19 cellular contexts compared by ENCODE assay signal in the genomic region with DNA sequence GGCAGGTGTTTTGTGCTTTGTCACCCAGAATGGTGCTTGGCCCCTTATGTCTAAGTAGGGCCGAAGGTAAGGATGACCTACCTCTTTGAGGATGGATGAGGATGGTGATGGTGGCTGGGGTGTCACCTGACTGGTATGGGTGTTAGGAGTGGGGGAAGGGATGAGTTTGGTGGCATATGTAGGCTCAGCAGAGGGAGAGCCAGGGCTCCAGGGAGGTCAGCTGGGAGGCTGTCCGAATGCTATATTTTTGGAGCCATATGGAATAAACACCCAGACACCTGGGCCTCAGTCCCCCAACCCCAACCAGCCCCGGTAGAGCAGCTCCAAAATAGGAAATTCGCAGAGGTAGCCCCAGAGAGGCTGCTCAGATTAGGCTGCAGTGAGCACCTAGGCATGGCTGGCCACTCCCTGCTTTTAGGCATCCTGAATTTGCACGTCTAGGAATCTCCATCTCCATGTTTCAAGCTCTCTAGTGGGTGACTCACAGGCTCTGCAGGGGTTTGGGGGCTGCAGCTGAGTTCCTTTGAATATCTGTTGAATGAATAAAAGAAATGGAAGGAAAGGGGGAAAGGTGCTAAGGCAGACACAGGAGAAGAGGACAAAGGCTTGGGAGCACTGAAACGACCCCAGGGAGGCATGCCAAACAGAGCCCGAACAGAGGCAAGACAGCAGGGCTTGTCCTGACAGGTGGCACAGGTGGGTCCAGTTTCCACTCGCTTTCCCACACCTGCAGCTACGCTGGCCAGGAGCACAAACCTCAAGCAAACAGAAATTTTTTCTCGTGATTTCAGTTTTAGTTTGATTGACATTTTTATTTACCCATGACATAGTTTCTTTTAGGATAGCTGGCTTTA.
DNase-seq lines count a peak whose midpoint lies in the region; ATAC-seq, FAIRE-seq and TF ChIP-seq lines count a peak whose summit lies in the region.
"Had no signal": no experiment of that assay in that cellular context is flagged by ENCODE, and none has a peak within 500 bp of the region (broad histone marks: within the 10 kb centered on the region; RNA-seq: fewer than 3 reads in every experiment).

No MANE protein-coding gene starts in this region.

- H3K27ac ChIP-seq in CD4-positive, CD25-positive, alpha-beta regulatory T cell (ENCODE audit: insufficient read depth, low read length, poor library complexity, severe bottlenecking), result no peak overlapping the region
- H3K27ac ChIP-seq in RWPE2 (ENCODE audit: poor library complexity, severe bottlenecking) (no peak overlapping the region), right cardiac atrium (ENCODE audit: low read length) (no peak overlapping the region), coronary artery (no peak overlapping the region)
- H3K27ac ChIP-seq: brain microvascular endothelial cell, lower lobe of right lung, tibial nerve had no signal

- H3K4me1 Mint-ChIP-seq in CD4-positive, CD25-positive, alpha-beta regulatory T cell, result peaks cover 13 to 35% (median 22%) of the 10 kb centered on the region in 4 donors
- H3K4me1 Mint-ChIP-seq: neural crest cell had no signal

- H3K4me1 ChIP-seq in CD4-positive, CD25-positive, alpha-beta regulatory T cell (ENCODE audit: control insufficient read depth, insufficient read depth, low read length, poor library complexity, severe bottlenecking), result peaks cover 11% of the 10 kb centered on the region
- peaks cover 15% of the 10 kb centered on the region for H3K4me1 ChIP-seq in RWPE2 (ENCODE audit: insufficient read depth, poor library complexity, severe bottlenecking)
- peaks cover 10% of the 10 kb centered on the region for H3K4me1 ChIP-seq in right cardiac atrium (ENCODE audit: control insufficient read depth, insufficient read depth, low read length)

- intact Hi-C loops in right cardiac atrium (cut with DNase I), result no loop called here
- intact Hi-C loops in lower leg skin (cut with DNase I; ENCODE audit: low total_unique reads), result no loop called here

- no peak for FAIRE-seq in H54 (lab: Jason Lieb, UNC)

- peaks cover 16% of the 10 kb centered on the region for H3K36me3 Mint-ChIP-seq in CD4-positive, CD25-positive, alpha-beta regulatory T cell

- H3K9me3 Mint-ChIP-seq in CD4-positive, CD25-positive, alpha-beta regulatory T cell, result no peaks in the 10 kb centered on the region
- H3K9me3 Mint-ChIP-seq: activated naive CD4-positive, alpha-beta T cell treated with anti-CD3 and anti-CD28 coated beads for 36 hours; neural crest cell had no signal

- H3K36me3 ChIP-seq in CD4-positive, CD25-positive, alpha-beta regulatory T cell (ENCODE audit: control insufficient read depth, insufficient read depth, low read length), result no peaks in the 10 kb centered on the region
- H3K36me3 ChIP-seq in RWPE2 (ENCODE audit: low read depth), result no peaks in the 10 kb centered on the region
- H3K36me3 ChIP-seq: brain microvascular endothelial cell, lower lobe of right lung, tibial nerve had no signal

- 90% methylated on average over 10 of the region's 10 CpGs for WGBS in right cardiac atrium
- 66 to 74% methylated on average over 10 of the region's 10 CpGs for WGBS in lower leg skin, 2 donors

- H3K27ac Mint-ChIP-seq in CD4-positive, CD25-positive, alpha-beta regulatory T cell, result peak overlapping the region in 2 of 3 donors; percentile 44 to 80

- no peak for ATAC-seq in CD4-positive, CD25-positive, alpha-beta regulatory T cell (ENCODE audit: low read depth in 2 of 2)
- ATAC-seq in RWPE2 (ENCODE audit: low read depth), result peak; percentile 59; the same call in 2 of the 3 replicates
- no peak for ATAC-seq in right cardiac atrium
- ATAC-seq: lower lobe of right lung, PC-3 had no signal

- no peaks in the 10 kb centered on the region for H3K27me3 ChIP-seq in CD4-positive, CD25-positive, alpha-beta regulatory T cell (ENCODE audit: control insufficient read depth, insufficient read depth, low read length)
- H3K27me3 ChIP-seq in RWPE2 (ENCODE audit: insufficient read depth, poor library complexity, severe bottlenecking) (no peaks in the 10 kb centered on the region), right cardiac atrium (ENCODE audit: control insufficient read depth, insufficient read depth) (no peaks in the 10 kb centered on the region)
- H3K27me3 ChIP-seq: brain microvascular endothelial cell, tibial nerve had no signal

- TF ChIP-seq POLR2A in H54 (IDR thresholded peaks at IDR 0.05; ENCODE audit: low read depth, low read length), result no peak
- no peak for TF ChIP-seq POLR2A in lower leg skin (IDR thresholded peaks at IDR 0.05)

- no peaks in the 10 kb centered on the region for H3K9me3 ChIP-seq in CD4-positive, CD25-positive, alpha-beta regulatory T cell (ENCODE audit: control insufficient read depth in 2 of 2, low read length in 2 of 2)
- H3K9me3 ChIP-seq in RWPE2 (ENCODE audit: severe bottlenecking) (no peaks in the 10 kb centered on the region), right cardiac atrium (ENCODE audit: control insufficient read depth, low read length) (no peaks in the 10 kb centered on the region)
- H3K9me3 ChIP-seq: lower lobe of right lung, tibial nerve had no signal

- no peak for TF ChIP-seq CTCF in RWPE2 (IDR thresholded peaks at IDR 0.05; ENCODE audit: poor library complexity, severe bottlenecking)
- no peak for TF ChIP-seq CTCF in lower leg skin (IDR thresholded peaks at IDR 0.05)
- no peak for TF ChIP-seq CTCF in coronary artery (IDR thresholded peaks at IDR 0.05)

- no peak overlapping the region for H3K4me3 ChIP-seq in CD4-positive, CD25-positive, alpha-beta regulatory T cell (ENCODE audit: low read depth, low read length)
- H3K4me3 ChIP-seq in RWPE2 (ENCODE audit: severe bottlenecking), result no peak overlapping the region
- H3K4me3 ChIP-seq in right cardiac atrium (ENCODE audit: low read length), result no peak overlapping the region
- no peak overlapping the region for H3K4me3 ChIP-seq in lower leg skin (ENCODE audit: low read depth, poor library complexity, severe bottlenecking)
- no peak overlapping the region for H3K4me3 ChIP-seq in coronary artery
- H3K4me3 ChIP-seq: lower lobe of right lung, tibial nerve had no signal

- no peak overlapping the region for H3K4me3 Mint-ChIP-seq in CD4-positive, CD25-positive, alpha-beta regulatory T cell
- H3K4me3 Mint-ChIP-seq: activated naive CD4-positive, alpha-beta T cell treated with anti-CD3 and anti-CD28 coated beads for 36 hours; neural crest cell had no signal

- no peaks in the 10 kb centered on the region for H3K27me3 Mint-ChIP-seq in CD4-positive, CD25-positive, alpha-beta regulatory T cell

- no peak for DNase-seq in CD4-positive, CD25-positive, alpha-beta regulatory T cell
- DNase-seq in H54 (ENCODE audit: insufficient read length, low spot score) (peak; percentile 47), RWPE2 (ENCODE audit: low spot score) (no peak), iPS-NIHi7 (ENCODE audit: extremely low spot score) (peak; percentile 46), DMS153 (lab: John Stamatoyannopoulos, UW) (no peak), right cardiac atrium (no peak), lower leg skin (ENCODE audit: low spot score in 2 of 2) (no peak), coronary artery (ENCODE audit: low spot score) (no peak)
- DNase-seq: activated naive CD4-positive, alpha-beta T cell treated with anti-CD3 and anti-CD28 coated beads for 36 hours; AML-193; brain microvascular endothelial cell; GOT3; lower lobe of right lung; NCI-H1092; NCI-H510A; PC-3; stimulated activated CD4-positive, alpha-beta T cell treated with anti-CD3 and anti-CD28 coated beads, Interleukin-4, amount 100 ng/mL, for 24 hours had no signal

Comparison
In these comparisons a context has a peak if more than half of its experiments do, and no peak if none do; other contexts are left out.
1. DNase-seq: peak in H54 (single experiment) and iPS-NIHi7 (single experiment); none in CD4-positive, CD25-positive, alpha-beta regulatory T cell (0 of 3), RWPE2 (single experiment), DMS153 (single experiment), right cardiac atrium (0 of 3), lower leg skin (0 of 2) and coronary artery (single experiment).